26 cellular contexts compared by ENCODE assay signal in the genomic region with DNA sequence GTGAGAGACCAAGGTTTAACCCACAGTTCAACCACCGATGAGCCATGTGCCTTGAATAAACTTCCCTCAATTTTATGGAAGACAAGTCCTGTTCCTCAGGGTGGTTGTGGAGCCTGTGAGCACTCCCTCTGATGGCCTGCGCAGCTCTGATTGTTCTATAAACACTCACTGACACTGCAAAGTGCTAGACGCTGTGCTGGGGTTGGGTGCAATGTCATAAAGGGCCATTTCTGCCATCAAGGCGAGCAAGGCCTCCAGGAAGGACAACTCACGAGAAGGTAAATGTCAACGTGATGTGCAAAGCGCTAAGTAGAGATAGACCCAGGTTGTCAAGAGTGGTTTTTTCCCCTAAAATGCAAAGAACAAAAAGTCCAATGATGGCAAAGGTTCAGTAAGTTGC.
"Had no signal": no experiment of that assay in that cellular context is flagged by ENCODE, and none has a peak within 500 bp of the region (broad histone marks: within the 10 kb centered on the region; RNA-seq: fewer than 3 reads in every experiment).

No MANE protein-coding gene starts in this region.

- H3K27me3 ChIP-seq: colonic mucosa had no signal

- H3K4me1 Mint-ChIP-seq: endodermal cell had no signal

- ATAC-seq: effector memory CD8-positive, alpha-beta T cell; esophagus mucosa; foreskin keratinocyte; gastroesophageal sphincter; heart right ventricle; left colon; left lobe of liver; lower lobe of right lung had no signal

- FAIRE-seq: endometrium, frontal cortex, islet of Langerhans, keratinocyte had no signal

- H3K36me3 ChIP-seq: colonic mucosa, gastroesophageal sphincter, heart right ventricle, left ventricle myocardium inferior, lower lobe of right lung had no signal

- H3K27ac Mint-ChIP-seq: dendritic cell treated with granulocyte-macrophage colony-stimulating factor and Interleukin-4, amounts not matched to agents 40 ng/mL and 50 ng/mL, for 4 days; effector memory CD8-positive, alpha-beta T cell; endodermal cell had no signal

- H3K9me3 ChIP-seq: colonic mucosa, gastroesophageal sphincter, heart right ventricle, left ventricle myocardium inferior, lower lobe of right lung had no signal

- H3K4me3 Mint-ChIP-seq: dendritic cell treated with granulocyte-macrophage colony-stimulating factor and Interleukin-4, amounts not matched to agents 40 ng/mL and 50 ng/mL, for 4 days; effector memory CD8-positive, alpha-beta T cell; endodermal cell had no signal

- H3K27ac ChIP-seq: colonic mucosa, epithelial cell of prostate, foreskin keratinocyte, gastroesophageal sphincter, heart right ventricle, left ventricle myocardium inferior, lower lobe of right lung had no signal

- DNase-seq: cerebellar nuclear complex; colonic mucosa; cortex of kidney; effector CD8-positive, alpha-beta T cell; effector memory CD8-positive, alpha-beta T cell; endodermal cell; erythroblast; foreskin keratinocyte; glutamatergic neuron; head of caudate nucleus; heart right ventricle; hippocampal formation; left colon; left ventricle myocardium inferior; lower lobe of right lung; mesendoderm; midbrain had no signal

- H3K9me3 Mint-ChIP-seq: dendritic cell treated with granulocyte-macrophage colony-stimulating factor and Interleukin-4, amounts not matched to agents 40 ng/mL and 50 ng/mL, for 4 days; effector memory CD8-positive, alpha-beta T cell; endodermal cell had no signal

- H3K4me1 ChIP-seq: colonic mucosa, foreskin keratinocyte, lower lobe of right lung had no signal

- H3K4me3 ChIP-seq: colonic mucosa, gastroesophageal sphincter, heart right ventricle, left ventricle myocardium inferior, lower lobe of right lung had no signal
